11 cellular contexts compared by ENCODE assay signal in the genomic region with DNA sequence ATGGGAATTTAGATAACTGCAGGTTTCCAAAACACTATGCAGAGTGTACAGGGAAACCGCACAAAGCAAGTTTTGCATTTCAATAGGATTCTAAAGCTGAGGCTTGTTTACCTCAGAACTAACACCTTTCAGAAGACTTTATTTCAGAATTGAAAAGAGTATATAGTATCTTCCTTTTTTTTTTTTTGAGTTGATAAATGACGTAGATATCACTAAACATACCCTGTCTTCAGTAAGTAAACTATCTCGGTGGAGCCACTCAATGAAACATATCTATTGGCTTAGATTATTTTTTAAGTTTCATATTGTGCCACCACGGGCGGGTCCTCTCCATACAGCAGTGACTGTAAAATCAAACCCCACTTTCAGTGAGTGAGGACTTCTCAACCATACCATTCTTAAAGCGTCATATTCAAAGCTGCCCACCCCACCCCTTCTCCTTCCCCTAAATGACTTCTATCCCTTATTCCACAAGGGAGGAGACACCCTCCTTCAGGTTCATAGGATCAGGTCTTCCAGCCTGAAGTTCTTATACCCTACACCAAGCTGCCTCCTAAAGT. TPM values are rescaled to one million over a fixed set of nuclear protein-coding genes. Genes with fewer than 3 reads are reported as not detected.
DNase-seq lines count a peak whose midpoint lies in the region; ATAC-seq and TF ChIP-seq lines count a peak whose summit lies in the region.
"Had no signal": no experiment of that assay in that cellular context is flagged by ENCODE, and none has a peak within 500 bp of the region (broad histone marks: within the 10 kb centered on the region; RNA-seq: fewer than 3 reads in every experiment).

No MANE protein-coding gene starts in this region.

- H3K9ac ChIP-seq in HUES48 (ENCODE audit: low read depth, low read length), result no peak overlapping the region

- peak; percentile 1 for ATAC-seq in naive thymus-derived CD4-positive, alpha-beta T cell
- no peak for ATAC-seq in GM19452 (IDR thresholded peaks at IDR 0.05; ENCODE audit: unreplicated experiment)
- ATAC-seq: sciatic nerve had no signal

- intact Hi-C loops in naive thymus-derived CD4-positive, alpha-beta T cell (cut with micrococcal nuclease), result loop anchor here (2.0 to 10.0 kb wide), 12 partner anchors 26 to 1948 kb away; a partner anchor contains a TSS

- H3K27ac Mint-ChIP-seq in activated naive CD8-positive, alpha-beta T cell, result peak overlapping the region; percentile 99
- peak overlapping the region; percentile 84 to 98 (median 90) for H3K27ac Mint-ChIP-seq in naive thymus-derived CD4-positive, alpha-beta T cell

- no peaks in the 10 kb centered on the region for H3K27me3 Mint-ChIP-seq in activated naive CD8-positive, alpha-beta T cell
- peaks cover 0 to 2% (median 0%) of the 10 kb centered on the region in 5 donors for H3K27me3 Mint-ChIP-seq in naive thymus-derived CD4-positive, alpha-beta T cell

- H3K27ac ChIP-seq in 22Rv1 (peak overlapping the region; percentile 98), HUES48 (ENCODE audit: low read depth, low read length) (peak overlapping the region; percentile 100)
- peak overlapping the region; percentile 76 for H3K27ac ChIP-seq in naive thymus-derived CD4-positive, alpha-beta T cell (ENCODE audit: low read depth, low read length)

- H3K4me3 ChIP-seq in HUES48 (ENCODE audit: low read depth, low read length), result peak overlapping the region; percentile 75; the same call in 1 of the 2 replicates
- H3K4me3 ChIP-seq in naive thymus-derived CD4-positive, alpha-beta T cell (ENCODE audit: low read length), result peak overlapping the region; percentile 43

- POLR2A ChIA-PET in naive thymus-derived CD4-positive, alpha-beta T cell (lab: Charles Lee), result interaction anchor here (0.6 to 9.7 kb wide), 15 partner anchors 10 to 877 kb away, joined by 3 to 204 read pairs (median 5); no protein-coding TSS in a partner anchor

- peaks cover 59% of the 10 kb centered on the region for H3K4me1 Mint-ChIP-seq in activated naive CD8-positive, alpha-beta T cell (ENCODE audit: low read depth)
- H3K4me1 Mint-ChIP-seq in naive thymus-derived CD4-positive, alpha-beta T cell, result peaks cover 22 to 63% (median 55%) of the 10 kb centered on the region in 7 donors

- H3K9me3 ChIP-seq in HUES48 (ENCODE audit: control insufficient read depth, insufficient read depth, low read length), result peaks cover 8% of the 10 kb centered on the region
- H3K9me3 ChIP-seq in naive thymus-derived CD4-positive, alpha-beta T cell (ENCODE audit: control insufficient read depth in 2 of 3, low read length in 3 of 3), result no peaks in the 10 kb centered on the region

- CTCF ChIA-PET in naive thymus-derived CD4-positive, alpha-beta T cell (lab: Charles Lee), result interaction anchor here (0.6 to 4.1 kb wide), 3 partner anchors 88 to 331 kb away, joined by 5 to 36 read pairs (median 5); no protein-coding TSS in a partner anchor

- H3K4me1 ChIP-seq in HUES48 (ENCODE audit: control insufficient read depth, insufficient read depth, low read length), result peaks cover 26% of the 10 kb centered on the region
- peaks cover 27 to 39% of the 10 kb centered on the region in 2 donors for H3K4me1 ChIP-seq in naive thymus-derived CD4-positive, alpha-beta T cell (ENCODE audit: control insufficient read depth in 2 of 2, insufficient read depth in 2 of 2, low read length in 2 of 2)

- no peaks in the 10 kb centered on the region for H3K36me3 Mint-ChIP-seq in activated naive CD8-positive, alpha-beta T cell
- peaks cover 0 to 8% (median under 1%) of the 10 kb centered on the region in 5 donors for H3K36me3 Mint-ChIP-seq in naive thymus-derived CD4-positive, alpha-beta T cell

- no peaks in the 10 kb centered on the region for H3K9me3 Mint-ChIP-seq in activated naive CD8-positive, alpha-beta T cell (ENCODE audit: low read depth)
- H3K9me3 Mint-ChIP-seq in naive thymus-derived CD4-positive, alpha-beta T cell, result peaks cover 0 to 5% (median 0%) of the 10 kb centered on the region in 11 donors

- peak in 6 of 9 donors; percentile 10 to 43 (median 22) for DNase-seq in naive thymus-derived CD4-positive, alpha-beta T cell
- DNase-seq in HT-29 (ENCODE audit: low spot score), result no peak
- DNase-seq in SKM-1 (lab: John Stamatoyannopoulos, UW; ENCODE audit: unreplicated experiment), result no peak
- DNase-seq in ureter (ENCODE audit: low spot score), result no peak
- DNase-seq: DMS79 treated with DMSO at 0.1 percent for 48 hours had no signal

- TF ChIP-seq CTCF in 22Rv1 (IDR thresholded peaks at IDR 0.05), result no peak

- H3K27me3 ChIP-seq in HUES48 (ENCODE audit: control insufficient read depth, insufficient read depth, low read length), result no peaks in the 10 kb centered on the region
- no peaks in the 10 kb centered on the region for H3K27me3 ChIP-seq in naive thymus-derived CD4-positive, alpha-beta T cell (ENCODE audit: control insufficient read depth in 2 of 2, insufficient read depth in 2 of 2, low read length in 2 of 2)
- H3K27me3 ChIP-seq: foreskin keratinocyte had no signal

- H3K4me3 Mint-ChIP-seq in activated naive CD8-positive, alpha-beta T cell, result peak overlapping the region; percentile 83
- H3K4me3 Mint-ChIP-seq in naive thymus-derived CD4-positive, alpha-beta T cell, result peak overlapping the region; percentile 67 to 86 (median 82)

- H3K36me3 ChIP-seq in HUES48 (ENCODE audit: control insufficient read depth, insufficient read depth, low read length), result no peaks in the 10 kb centered on the region
- peaks cover 0 to 3% (median 0%) of the 10 kb centered on the region in 3 experiments for H3K36me3 ChIP-seq in naive thymus-derived CD4-positive, alpha-beta T cell (ENCODE audit: control insufficient read depth in 2 of 3, insufficient read depth in 3 of 3, low read length in 3 of 3)

RNA-seq across cellular contexts. Expression of a gene that starts 2.0 kb away (rescaled TPM):
- total RNA-seq in naive thymus-derived CD4-positive, alpha-beta T cell, result 100 to 1,000 TPM in 4 of 5 experiments, 10 to 100 TPM in 1; 98.9 to 173 (median 133) TPM
- polyA plus RNA-seq in naive thymus-derived CD4-positive, alpha-beta T cell, result 10 to 100 TPM; 20.8 to 25.5 TPM
- total RNA-seq in HT-29 (2014; rRNA removed; shearing (Covaris generic)), result 107 and 119 TPM in 2 replicates
- 181 TPM for total RNA-seq in ureter

Comparison
In these comparisons a context has a peak if more than half of its experiments do, and no peak if none do; other contexts are left out.
1. DNase-seq: peak in naive thymus-derived CD4-positive, alpha-beta T cell (6 of 9); none in HT-29 (single experiment), SKM-1 (single experiment) and ureter (single experiment).
2. Peak in every context shown above with its lines, with median percentiles within 50 percentile points of each other: H3K27ac ChIP-seq.